Comparison of ENCODE assay signal across 12 cellular contexts in genomic region chr5:178127300-178128009, GRCh38. TPM values are rescaled to one million over a fixed set of nuclear protein-coding genes. Genes with fewer than 3 reads are reported as not detected.
"Had no signal": no experiment of that assay in that cellular context is flagged by ENCODE, and none has a peak within 500 bp of the region (broad histone marks: within the 10 kb centered on the region; RNA-seq: fewer than 3 reads in every experiment).

No MANE protein-coding gene starts in this region.

RNA-seq across cellular contexts. Expression of gene GMCL2, which starts 59.7 kb away (rescaled TPM):
- total RNA-seq: activated B cell treated with CpG ODN at 0.5 μM for 24 hours; activated CD8-positive, alpha-beta T cell treated with anti-CD3 and anti-CD28 coated beads, Interleukin-2, amount 10 ng/mL, durations not matched to agents 7 days and 5 days; adrenal gland; cardiac septum; esophagus muscularis mucosa; fibroblast of villous mesenchyme; glomerular endothelial cell; left cardiac atrium; lung microvascular endothelial cell; posterior vena cava; thoracic aorta had no signal
- polyA plus RNA-seq: adrenal gland, urinary bladder had no signal
